In the genomic region with DNA sequence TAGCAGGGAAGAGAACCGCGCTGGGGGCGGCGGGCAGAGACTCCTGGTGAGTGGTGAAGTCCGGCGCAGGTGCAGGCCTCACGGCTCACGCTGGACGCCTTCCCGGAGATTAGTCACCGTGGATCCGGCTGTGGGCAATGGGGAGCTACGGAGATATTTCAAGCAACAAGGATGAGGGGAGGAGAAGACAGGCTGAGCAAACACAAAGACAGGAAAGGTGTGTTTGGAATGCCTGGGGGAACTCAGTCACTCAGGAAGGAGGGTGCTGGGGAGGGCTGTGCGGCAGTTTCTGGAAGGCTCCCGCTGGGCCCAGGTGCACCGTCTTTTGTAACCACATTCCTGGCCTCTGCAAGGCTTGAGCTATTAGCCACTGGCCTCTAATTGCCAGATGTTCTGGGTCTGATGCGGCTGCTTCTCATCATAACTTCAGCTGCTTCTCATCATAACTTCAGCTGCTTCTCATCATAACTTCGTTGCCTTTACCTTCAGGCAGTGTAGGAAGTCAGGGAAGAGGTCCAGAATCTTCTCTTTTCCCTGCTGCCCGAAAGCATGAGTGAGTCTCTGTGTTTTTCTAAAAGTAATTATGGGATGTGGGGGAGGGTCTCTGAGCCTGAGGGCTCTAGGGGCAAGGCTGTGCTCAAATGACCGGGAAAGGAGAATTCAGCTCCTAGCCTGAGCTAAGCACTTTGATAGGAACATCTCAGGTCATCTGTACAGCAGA, we compare ENCODE assay signal across 9 cellular contexts.
DNase-seq lines count a peak whose midpoint lies in the region; ATAC-seq, FAIRE-seq and TF ChIP-seq lines count a peak whose summit lies in the region.
"Had no signal": no experiment of that assay in that cellular context is flagged by ENCODE, and none has a peak within 500 bp of the region (broad histone marks: within the 10 kb centered on the region; RNA-seq: fewer than 3 reads in every experiment).

No MANE protein-coding gene starts in this region.

- DNase-seq in brain pericyte (ENCODE audit: low read depth, low spot score) (peak; percentile 58), islet precursor cell (peak; percentile 97), D721Med (ENCODE audit: insufficient read length, low spot score) (no peak), GM19238 (ENCODE audit: insufficient read length, low spot score) (no peak)
- DNase-seq: esophagus squamous epithelium, NCI-H1105 had no signal

- H3K4me1 ChIP-seq in HUES6 (ENCODE audit: control insufficient read depth, insufficient read depth, low read length) = peaks cover 16% of the 10 kb centered on the region
- peaks cover 0 to 16% (median 12%) of the 10 kb centered on the region in 5 donors for H3K4me1 ChIP-seq in subcutaneous abdominal adipose tissue (ENCODE audit: control insufficient read depth in 5 of 5, insufficient read depth in 5 of 5, low read length in 5 of 5)

- H3K4me3 ChIP-seq in HUES6 (ENCODE audit: low read depth, low read length) = peak overlapping the region; percentile 49
- no peak overlapping the region for H3K4me3 ChIP-seq in subcutaneous abdominal adipose tissue (ENCODE audit: low read depth in 1 of 5, low read length in 5 of 5)
- H3K4me3 ChIP-seq: esophagus squamous epithelium had no signal

- no peak for FAIRE-seq in D721Med (lab: Jason Lieb, UNC)

- H3K27ac ChIP-seq in HUES6 (ENCODE audit: low read depth, low read length) (peak overlapping the region; percentile 85), subcutaneous abdominal adipose tissue (ENCODE audit: low read depth, low read length) (peak overlapping the region; percentile 23)

- no peaks in the 10 kb centered on the region for H3K27me3 ChIP-seq in HUES6 (ENCODE audit: control insufficient read depth, insufficient read depth, low read length)
- H3K27me3 ChIP-seq in subcutaneous abdominal adipose tissue (ENCODE audit: control insufficient read depth in 5 of 5, insufficient read depth in 4 of 5, low read length in 5 of 5) = no peaks in the 10 kb centered on the region
- H3K27me3 ChIP-seq: esophagus squamous epithelium had no signal

- H3K9ac ChIP-seq in HUES6 (ENCODE audit: low read length) = peak overlapping the region; percentile 78
- H3K9ac ChIP-seq in subcutaneous abdominal adipose tissue (ENCODE audit: low read length in 5 of 5) = no peak overlapping the region

- no peak for TF ChIP-seq CTCF in D721Med (IDR thresholded peaks at IDR 0.05; ENCODE audit: insufficient read depth, missing control alignments)

- ATAC-seq in HG02798 (IDR thresholded peaks at IDR 0.05; ENCODE audit: poor library complexity, unreplicated experiment) = no peak

- H3K9me3 ChIP-seq in HUES6 (ENCODE audit: control insufficient read depth, insufficient read depth, low read depth, low read length) = peaks cover 14% of the 10 kb centered on the region
- H3K9me3 ChIP-seq in subcutaneous abdominal adipose tissue (ENCODE audit: control insufficient read depth in 5 of 5, low read length in 5 of 5) = peaks cover 0 to 7% (median 3%) of the 10 kb centered on the region in 5 donors

- peaks cover 19% of the 10 kb centered on the region for H3K36me3 ChIP-seq in HUES6 (ENCODE audit: control insufficient read depth, insufficient read depth, low read length)
- peaks cover 4 to 9% (median 5%) of the 10 kb centered on the region in 5 donors for H3K36me3 ChIP-seq in subcutaneous abdominal adipose tissue (ENCODE audit: control insufficient read depth in 5 of 5, insufficient read depth in 5 of 5, low read length in 5 of 5)
- H3K36me3 ChIP-seq: esophagus squamous epithelium had no signal

Comparison
In these comparisons a context has a peak if more than half of its experiments do, and no peak if none do; other contexts are left out.
1. DNase-seq: peak in brain pericyte (single experiment) and islet precursor cell (single experiment); none in D721Med (single experiment) and GM19238 (single experiment).